22 cellular contexts compared by ENCODE assay signal in genomic region chr17:13699261-13699660, GRCh38.
"Had no signal": no experiment of that assay in that cellular context is flagged by ENCODE, and none has a peak within 500 bp of the region (broad histone marks: within the 10 kb centered on the region; RNA-seq: fewer than 3 reads in every experiment).

No MANE protein-coding gene starts in this region.

- H3K4me1 ChIP-seq: esophagus squamous epithelium, gastrocnemius medialis, heart right ventricle, left lung, lower lobe of right lung had no signal

- H3K36me3 ChIP-seq: esophagus squamous epithelium, gastrocnemius medialis, heart right ventricle, left lung, lower lobe of right lung had no signal

- ATAC-seq: effector memory CD8-positive, alpha-beta T cell; esophagus mucosa; gastrocnemius medialis; heart right ventricle; left cardiac atrium; left lung; left ventricle myocardium superior; lower lobe of right lung; naive thymus-derived CD4-positive, alpha-beta T cell; natural killer cell had no signal

- H3K27ac ChIP-seq: coronary artery, epithelial cell of prostate, esophagus squamous epithelium, gastrocnemius medialis, heart right ventricle, left lung, lower lobe of right lung had no signal

- H3K9me3 ChIP-seq: esophagus squamous epithelium, gastrocnemius medialis, lower lobe of right lung had no signal

- DNase-seq: effector CD8-positive, alpha-beta T cell; effector memory CD8-positive, alpha-beta T cell; erythroblast; esophagus squamous epithelium; foreskin fibroblast; foreskin melanocyte; gastrocnemius medialis; glutamatergic neuron; head of caudate nucleus; heart right ventricle; hippocampal formation; left cardiac atrium; left lung; left ventricle myocardium superior; lower lobe of right lung; mesenchymal stem cell; midbrain; naive thymus-derived CD4-positive, alpha-beta T cell; natural killer cell had no signal

- H3K4me3 ChIP-seq: coronary artery, esophagus squamous epithelium, gastrocnemius medialis, heart right ventricle, left lung, lower lobe of right lung had no signal

- H3K27me3 ChIP-seq: esophagus squamous epithelium, gastrocnemius medialis, heart right ventricle, left lung had no signal
